In the genomic region with DNA sequence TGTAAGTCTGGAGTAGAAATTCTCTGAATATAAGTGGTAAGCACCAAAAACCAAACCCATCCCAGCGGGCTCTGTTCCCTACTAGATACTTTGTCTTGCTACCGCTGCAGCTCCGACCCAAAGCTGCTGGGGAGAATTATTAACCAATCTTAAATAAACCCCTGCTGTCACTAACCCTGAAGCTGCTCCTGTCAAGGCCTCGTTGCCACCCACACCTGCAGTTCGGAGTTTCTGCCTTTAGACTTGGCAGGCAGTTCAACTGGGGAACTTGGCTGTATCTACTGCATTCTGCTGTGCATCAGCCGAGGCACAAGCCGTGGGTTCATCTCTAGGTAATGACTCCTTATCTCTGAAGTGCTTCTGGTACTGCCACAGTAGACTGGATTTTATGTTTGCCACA, we compare ENCODE assay signal across 29 cellular contexts. TPM values are rescaled to one million over a fixed set of nuclear protein-coding genes. Genes with fewer than 3 reads are reported as not detected.
DNase-seq lines count a peak whose midpoint lies in the region; ATAC-seq, FAIRE-seq and TF ChIP-seq lines count a peak whose summit lies in the region.
"Had no signal": no experiment of that assay in that cellular context is flagged by ENCODE, and none has a peak within 500 bp of the region (broad histone marks: within the 10 kb centered on the region; RNA-seq: fewer than 3 reads in every experiment).

No MANE protein-coding gene starts in this region.

- H3K4me1 Mint-ChIP-seq in neural crest cell (no peaks in the 10 kb centered on the region), osteocyte (ENCODE audit: unreplicated experiment) (no peaks in the 10 kb centered on the region)

- no peak for TF ChIP-seq EP300 in transverse colon (IDR thresholded peaks at IDR 0.05; ENCODE audit: low read depth)

- WGBS in right cardiac atrium = 54% methylated on average over 7 of the region's 7 CpGs
- WGBS in transverse colon (ENCODE audit: low coverage in 1 of 2), 2 donors = 51 to 56% methylated on average over 4 to 7 of the region's 7 CpGs

- H3K4me3 Mint-ChIP-seq in neural crest cell (no peak overlapping the region), osteocyte (ENCODE audit: unreplicated experiment) (no peak overlapping the region)
- H3K4me3 Mint-ChIP-seq: activated CD8-positive, alpha-beta T cell treated with anti-CD3 and anti-CD28 coated beads, Interleukin-2, amount 10 ng/mL, durations not matched to agents 7 days and 5 days; activated naive CD4-positive, alpha-beta T cell treated with anti-CD3 and anti-CD28 coated beads, Interleukin-2, amount 50 U/mL, for 24 hours; nephron had no signal

- in situ Hi-C loops in transverse colon (cut with MboI; ENCODE audit: low pct_ligation_motif_present in 1 of 4, low pct_unique_long_range_greater_than_20kb in 1 of 4, low sequenced_read_pairs in 3 of 4) = no loop called here

- ATAC-seq in right cardiac atrium (peak; percentile 58 to 65), HG03159 (IDR thresholded peaks at IDR 0.05; ENCODE audit: unreplicated experiment) (no peak)
- ATAC-seq: activated CD8-positive, alpha-beta T cell treated with anti-CD3 and anti-CD28 coated beads, Interleukin-2, amount 10 ng/mL, durations not matched to agents 7 days and 5 days; sciatic nerve had no signal

- H3K36me3 Mint-ChIP-seq in neural crest cell (ENCODE audit: low read depth) (peaks cover 3% of the 10 kb centered on the region), osteocyte (ENCODE audit: unreplicated experiment) (peaks cover 6% of the 10 kb centered on the region)
- H3K36me3 Mint-ChIP-seq: activated naive CD4-positive, alpha-beta T cell treated with anti-CD3 and anti-CD28 coated beads, Interleukin-2, amount 50 U/mL, for 24 hours had no signal

- H3K4me1 ChIP-seq in right cardiac atrium (ENCODE audit: control insufficient read depth, insufficient read depth, low read length) = peaks cover 2% of the 10 kb centered on the region
- peaks cover 0 to 3% (median 0%) of the 10 kb centered on the region in 4 donors for H3K4me1 ChIP-seq in transverse colon
- H3K4me1 ChIP-seq: breast epithelium, parathyroid adenoma, SJCRH30, thyroid gland had no signal

- no peak overlapping the region for H3K27ac ChIP-seq in caudate nucleus (ENCODE audit: low read depth, low read length)
- peak overlapping the region; percentile 8 for H3K27ac ChIP-seq in right cardiac atrium (ENCODE audit: low read length)
- no peak overlapping the region for H3K27ac ChIP-seq in transverse colon
- H3K27ac ChIP-seq: breast epithelium, parathyroid adenoma, SJCRH30, thyroid gland had no signal

- DNase-seq in HTR-8/SVneo (ENCODE audit: insufficient read length, low spot score) = no peak
- peak in 43 of 61 donors; percentile 4 to 87 (median 40) for DNase-seq in caudate nucleus (lab: John Stamatoyannopoulos, UW)
- DNase-seq in right cardiac atrium = peak in 2 of 3 donors; percentile 44
- DNase-seq in neural crest cell (ENCODE audit: low read depth, low spot score) = no peak
- DNase-seq in osteocyte (ENCODE audit: extremely low spot score, unreplicated experiment) = no peak
- no peak for DNase-seq in transverse colon
- DNase-seq: activated CD8-positive, alpha-beta T cell treated with anti-CD3 and anti-CD28 coated beads, Interleukin-2, amount 10 ng/mL, durations not matched to agents 7 days and 5 days; BE2C; effector CD8-positive, alpha-beta T cell; HCEC 1CT; NCI-H1436 treated with DMSO at 0.1 percent for 48 hours; NCI-H446; NCI-H774; SJCRH30; stimulated activated CD4-positive, alpha-beta T cell treated with anti-CD3 and anti-CD28 coated beads, Interleukin-12 subunit alpha, Interleukin-12 subunit beta, amount 100 ng/mL, for 4 hours; stimulated activated CD4-positive, alpha-beta T cell treated with anti-CD3 and anti-CD28 coated beads, Interleukin-2, amount 100 ng/mL, for 48 hours; SW 1271; T-helper 9 cell; thyroid gland had no signal

- H3K36me3 ChIP-seq in transverse colon = no peaks in the 10 kb centered on the region
- H3K36me3 ChIP-seq: BE2C, breast epithelium, SJCRH30, thyroid gland had no signal

- no peak overlapping the region for H3K4me3 ChIP-seq in right cardiac atrium (ENCODE audit: low read length)
- H3K4me3 ChIP-seq in transverse colon = no peak overlapping the region
- H3K4me3 ChIP-seq: breast epithelium, SJCRH30, thyroid gland had no signal

- no peak for TF ChIP-seq POLR2A in transverse colon (IDR thresholded peaks at IDR 0.05)

- intact Hi-C loops in right cardiac atrium (cut with DNase I) = no loop called here
- intact Hi-C loops in transverse colon (cut with DNase I; ENCODE audit: low total_unique reads) = no loop called here

- FAIRE-seq in HTR-8/SVneo (lab: Jason Lieb, UNC) = peak; percentile 91
- FAIRE-seq: colon, G401.6, RCC 7860 had no signal

- H3K27ac Mint-ChIP-seq in neural crest cell (ENCODE audit: unreplicated experiment) (peak overlapping the region; percentile 88), osteocyte (ENCODE audit: unreplicated experiment) (no peak overlapping the region)
- H3K27ac Mint-ChIP-seq: activated CD8-positive, alpha-beta T cell treated with anti-CD3 and anti-CD28 coated beads, Interleukin-2, amount 10 ng/mL, durations not matched to agents 7 days and 5 days; activated naive CD4-positive, alpha-beta T cell treated with anti-CD3 and anti-CD28 coated beads, Interleukin-2, amount 50 U/mL, for 24 hours; activated T-helper 2 cell treated with anti-CD3 and anti-CD28 coated beads, Interferon-gamma antibody, Interleukin-2, Interleukin-4, amounts not matched to agents 10 μg/mL and 5 μg/mL and 100 μg/mL, durations not matched to agents 14 hours and 24 hours and 36 hours; nephron had no signal

- H3K27me3 ChIP-seq in right cardiac atrium (ENCODE audit: control insufficient read depth, insufficient read depth) (no peaks in the 10 kb centered on the region), transverse colon (no peaks in the 10 kb centered on the region)
- H3K27me3 ChIP-seq: BE2C, breast epithelium, SJCRH30, thyroid gland had no signal

- H3K27me3 Mint-ChIP-seq in neural crest cell (ENCODE audit: low read depth) (no peaks in the 10 kb centered on the region), osteocyte (ENCODE audit: unreplicated experiment) (no peaks in the 10 kb centered on the region)
- H3K27me3 Mint-ChIP-seq: activated naive CD4-positive, alpha-beta T cell treated with anti-CD3 and anti-CD28 coated beads, Interleukin-2, amount 50 U/mL, for 24 hours had no signal

- no peak for TF ChIP-seq CTCF in neural crest cell (conservative IDR thresholded peaks at IDR 0.05)
- no peak for TF ChIP-seq CTCF in osteocyte (IDR thresholded peaks at IDR 0.05)
- TF ChIP-seq CTCF in transverse colon (IDR thresholded peaks at IDR 0.05) = no peak

- H3K9me3 ChIP-seq in right cardiac atrium (ENCODE audit: control insufficient read depth, low read length) (no peaks in the 10 kb centered on the region), transverse colon (no peaks in the 10 kb centered on the region)
- H3K9me3 ChIP-seq: BE2C, breast epithelium, SJCRH30, thyroid gland had no signal

- H3K9me3 Mint-ChIP-seq in neural crest cell (peaks cover 4% of the 10 kb centered on the region), osteocyte (ENCODE audit: unreplicated experiment) (no peaks in the 10 kb centered on the region)
- H3K9me3 Mint-ChIP-seq: activated naive CD4-positive, alpha-beta T cell treated with anti-CD3 and anti-CD28 coated beads, Interleukin-2, amount 50 U/mL, for 24 hours; activated T-helper 2 cell treated with anti-CD3 and anti-CD28 coated beads, Interferon-gamma antibody, Interleukin-2, Interleukin-4, amounts not matched to agents 10 μg/mL and 5 μg/mL and 100 μg/mL, durations not matched to agents 14 hours and 24 hours and 36 hours; nephron had no signal

RNA-seq across cellular contexts. Expression of gene PPM1A, which starts 55.5 kb away (rescaled TPM):
- total RNA-seq in right cardiac atrium = 10 to 100 TPM; 73.0 to 88.2 (median 80.8) TPM
- 37.8 TPM for polyA plus RNA-seq in right cardiac atrium
- total RNA-seq in neural crest cell = 30.9 and 35.5 TPM in 2 replicates
- total RNA-seq in osteocyte = 44.5 and 45.2 TPM in 2 replicates
- total RNA-seq in transverse colon = 100 to 1,000 TPM in 2 of 4 donors, 10 to 100 TPM in 2; 64.0 to 146 (median 93.2) TPM

Comparison
In these comparisons a context has a peak if more than half of its experiments do, and no peak if none do; other contexts are left out.
1. DNase-seq: peak in caudate nucleus (43 of 61) and right cardiac atrium (2 of 3); none in HTR-8/SVneo (single experiment), neural crest cell (single experiment), osteocyte (single experiment) and transverse colon (single experiment).